Comparison of ENCODE assay signal across 8 cellular contexts in the genomic region with DNA sequence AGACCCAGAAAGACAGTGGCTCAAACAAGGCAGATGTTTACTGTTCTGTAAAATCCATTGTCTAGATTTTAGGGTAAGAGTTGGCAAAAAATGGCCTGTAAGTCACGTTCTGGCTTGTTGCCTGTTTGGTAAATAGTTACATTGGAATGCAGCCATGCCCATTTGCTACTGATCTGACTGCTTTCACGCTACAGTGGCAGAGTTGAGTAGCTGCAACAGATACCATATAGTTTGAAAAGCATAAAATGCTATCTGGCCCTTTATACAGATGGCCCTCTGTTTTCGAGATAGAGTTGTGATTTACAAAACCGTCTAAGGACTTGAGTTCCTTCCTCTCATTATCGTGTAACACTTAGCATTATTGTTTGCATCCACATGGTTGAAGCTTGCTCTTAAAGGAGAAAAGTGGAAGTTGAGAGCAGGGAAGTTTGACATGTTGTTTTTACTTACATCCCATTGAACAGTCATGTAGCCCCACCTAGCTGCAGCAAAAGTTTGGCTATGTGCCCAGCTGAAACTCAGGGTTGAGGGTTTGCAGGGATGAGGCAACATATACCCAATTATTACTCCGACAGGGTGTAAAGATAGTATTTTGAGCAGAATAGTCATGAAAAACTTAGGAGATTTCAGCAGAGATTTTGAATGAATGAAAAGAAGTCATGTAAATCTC. TPM values are rescaled to one million over a fixed set of nuclear protein-coding genes. Genes with fewer than 3 reads are reported as not detected.
DNase-seq lines count a peak whose midpoint lies in the region; ATAC-seq, FAIRE-seq and TF ChIP-seq lines count a peak whose summit lies in the region.

No MANE protein-coding gene starts in this region.

- DNase-seq in AG10803 (ENCODE audit: low read depth) (peak; percentile 51), H4 (ENCODE audit: low spot score) (peak; percentile 51), NCI-H345 (lab: John Stamatoyannopoulos, UW) (peak; percentile 99), bronchial epithelial cell (ENCODE audit: low read depth) (peak; percentile 78), right lobe of liver (peak in 2 of 3 donors; percentile 49 to 66)

- ATAC-seq in right lobe of liver, result peak; percentile 74 to 89 (median 83)
- no peak for ATAC-seq in stimulated activated memory B cell treated with anti-CD40 and anti-IgM and Interleukin-4, amounts not matched to agents 10 μg/mL and 1 μg/mL and 100 μg/mL, for 72 hours
- no peak for ATAC-seq in HG03025 (IDR thresholded peaks at IDR 0.05; ENCODE audit: low FRiP score, unreplicated experiment)
- ATAC-seq in HG02678 (IDR thresholded peaks at IDR 0.05; ENCODE audit: unreplicated experiment), result no peak

- H3K36me3 ChIP-seq in bronchial epithelial cell (ENCODE audit: control insufficient read depth, insufficient read depth, low read length), result peaks cover 3% of the 10 kb centered on the region
- peaks cover 0 to 4% (median 0%) of the 10 kb centered on the region in 4 donors for H3K36me3 ChIP-seq in right lobe of liver

- WGBS in right lobe of liver (ENCODE audit: insufficient coverage, low coverage, low lambda C conversion rate, missing lambda C conversion rate), result 18% methylated on average over 6 of the region's 6 CpGs

- H3K4me3 Mint-ChIP-seq in stimulated activated memory B cell treated with anti-CD40 and anti-IgM and Interleukin-4, amounts not matched to agents 10 μg/mL and 1 μg/mL and 100 μg/mL, for 72 hours, result no peak overlapping the region

- TF ChIP-seq CTCF in AG10803 (conservative IDR thresholded peaks at IDR 0.05; ENCODE audit: low read length), result 0 out of 2 replicates have a peak, but pooled peaks have one; percentile 20
- peak; percentile 25 for TF ChIP-seq CTCF in bronchial epithelial cell (IDR thresholded peaks at IDR 0.05; ENCODE audit: insufficient read depth, low read length, severe bottlenecking)
- peak in 2 of 4 donors; percentile 18 to 22 for TF ChIP-seq CTCF in right lobe of liver (IDR thresholded peaks at IDR 0.05)

- TF ChIP-seq POLR2A in right lobe of liver (IDR thresholded peaks at IDR 0.05), result no peak

- no peaks in the 10 kb centered on the region for H3K27me3 Mint-ChIP-seq in stimulated activated memory B cell treated with anti-CD40 and anti-IgM and Interleukin-4, amounts not matched to agents 10 μg/mL and 1 μg/mL and 100 μg/mL, for 72 hours

- peak; percentile 7 for FAIRE-seq in bronchial epithelial cell (lab: Jason Lieb, UNC)

- H3K36me3 Mint-ChIP-seq in stimulated activated memory B cell treated with anti-CD40 and anti-IgM and Interleukin-4, amounts not matched to agents 10 μg/mL and 1 μg/mL and 100 μg/mL, for 72 hours, result peaks cover 7% of the 10 kb centered on the region

- intact Hi-C loops in right lobe of liver (cut with DNase I), result no loop called here

- no peak overlapping the region for H3K27ac ChIP-seq in right lobe of liver

- no peaks in the 10 kb centered on the region for H3K27me3 ChIP-seq in bronchial epithelial cell (ENCODE audit: control insufficient read depth, insufficient read depth, low read length)
- no peaks in the 10 kb centered on the region for H3K27me3 ChIP-seq in right lobe of liver

- no peaks in the 10 kb centered on the region for H3K9me3 ChIP-seq in right lobe of liver

- no peak overlapping the region for H3K27ac Mint-ChIP-seq in stimulated activated memory B cell treated with anti-CD40 and anti-IgM and Interleukin-4, amounts not matched to agents 10 μg/mL and 1 μg/mL and 100 μg/mL, for 72 hours

- no peaks in the 10 kb centered on the region for H3K9me3 Mint-ChIP-seq in stimulated activated memory B cell treated with anti-CD40 and anti-IgM and Interleukin-4, amounts not matched to agents 10 μg/mL and 1 μg/mL and 100 μg/mL, for 72 hours

- no peak overlapping the region for H3K4me3 ChIP-seq in AG10803 (ENCODE audit: low read length)
- no peak overlapping the region for H3K4me3 ChIP-seq in bronchial epithelial cell (ENCODE audit: low read depth, low read length)
- H3K4me3 ChIP-seq in right lobe of liver, result no peak overlapping the region

- no peaks in the 10 kb centered on the region for H3K4me1 Mint-ChIP-seq in stimulated activated memory B cell treated with anti-CD40 and anti-IgM and Interleukin-4, amounts not matched to agents 10 μg/mL and 1 μg/mL and 100 μg/mL, for 72 hours

- peaks cover 0 to 10% (median 2%) of the 10 kb centered on the region in 4 donors for H3K4me1 ChIP-seq in right lobe of liver

RNA-seq across cellular contexts. Expression of a gene that starts 11.3 kb away (rescaled TPM):
- 74.7 and 74.9 TPM in 2 replicates for total RNA-seq in H4 (2014; rRNA removed; shearing (Covaris generic))
- total RNA-seq in bronchial epithelial cell, result 101 and 119 TPM in 2 replicates
- total RNA-seq in right lobe of liver, result 10 to 100 TPM; 26.5 to 44.6 (median 34.8) TPM

RNA-seq across cellular contexts. Expression of a gene that starts 51.9 kb away (rescaled TPM):
- 16.2 and 18.5 TPM in 2 replicates for total RNA-seq in H4 (2014; rRNA removed; shearing (Covaris generic))
- 10.0 and 11.8 TPM in 2 replicates for total RNA-seq in bronchial epithelial cell
- total RNA-seq in right lobe of liver, result 1 to 10 TPM; 3.0 to 6.4 (median 4.7) TPM

Comparison
In these comparisons a context has a peak if more than half of its experiments do, and no peak if none do; other contexts are left out.
1. ATAC-seq: peak in right lobe of liver (4 of 4); none in stimulated activated memory B cell treated with anti-CD40 and anti-IgM and Interleukin-4, amounts not matched to agents 10 μg/mL and 1 μg/mL and 100 μg/mL, for 72 hours (single experiment), HG03025 (single experiment) and HG02678 (single experiment).
2. Peak in every context shown above with its lines, with median percentiles within 50 percentile points of each other: DNase-seq.